1 cellular context compared by ENCODE assay signal in the genomic region with DNA sequence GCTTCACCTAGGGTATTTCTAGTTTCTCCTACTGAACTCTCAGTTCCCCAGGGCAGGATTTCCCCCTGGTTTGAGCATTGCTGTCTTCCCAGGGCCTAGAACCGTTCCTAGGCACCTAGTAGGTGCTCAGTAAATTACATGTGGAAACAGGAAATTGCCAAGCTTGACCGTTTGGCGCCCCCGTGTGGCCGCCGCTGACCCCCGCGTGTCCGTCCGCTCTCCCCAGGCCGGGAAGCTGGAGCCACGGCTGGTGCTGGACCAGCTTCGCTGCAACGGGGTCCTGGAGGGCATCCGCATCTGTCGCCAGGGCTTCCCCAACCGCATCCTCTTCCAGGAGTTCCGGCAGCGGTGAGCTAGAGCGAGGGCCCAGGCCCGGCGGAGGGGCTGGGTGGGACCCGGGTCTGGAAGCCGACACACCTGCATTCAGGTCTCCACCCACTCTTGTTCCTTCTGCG.
TF ChIP-seq lines count a peak whose summit lies in the region.

No MANE protein-coding gene starts in this region.

TF ChIP-seq in K562, 482 proteins besides CTCF, POLR2A, EP300 and RAD21 (continued from another document):
- no peak for TF ChIP-seq VEZF1 (CRISPR knock-in tag; IDR thresholded peaks at IDR 0.05)
TF ChIP-seq in K562: peak in this region for 18.
